13 cellular contexts compared by ENCODE assay signal in genomic region chr1:56375184-56375837, GRCh38.
DNase-seq lines count a peak whose midpoint lies in the region; ATAC-seq and TF ChIP-seq lines count a peak whose summit lies in the region.
"Had no signal": no experiment of that assay in that cellular context is flagged by ENCODE, and none has a peak within 500 bp of the region (broad histone marks: within the 10 kb centered on the region; RNA-seq: fewer than 3 reads in every experiment).

No MANE protein-coding gene starts in this region.

- peak overlapping the region; percentile 23; the same call in 2 of the 3 replicates for H3K4me3 Mint-ChIP-seq in GM23338
- H3K4me3 Mint-ChIP-seq: activated CD4-positive, alpha-beta T cell treated with anti-CD3 and anti-CD28 coated beads, Interleukin-2, amount 10 ng/mL, durations not matched to agents 24 days and 14 days; stimulated activated effector memory CD8-positive, alpha-beta T cell treated with anti-CD3 and anti-CD28 coated beads, Interleukin-12 subunit alpha, Interleukin-12 subunit beta, amount 100 ng/mL, for 72 hours had no signal

- intact Hi-C loops in psoas muscle (cut with DNase I) = loop anchor here (5.0 to 10.0 kb wide), 3 partner anchors 118 to 303 kb away; no protein-coding TSS in a partner anchor

- peak; percentile 59 for DNase-seq in GM23338 (ENCODE audit: low spot score)
- peak; percentile 28 for DNase-seq in NCI-H2196 treated with DMSO at 0.1 percent for 48 hours (lab: John Stamatoyannopoulos, UW; ENCODE audit: unreplicated experiment)
- peak; percentile 20 to 68 for DNase-seq in fibroblast of lung (ENCODE audit: low read depth in 2 of 2)
- DNase-seq in psoas muscle = no peak
- no peak for DNase-seq in activated CD4-positive, CD25-positive, alpha-beta regulatory T cell (lab: John Stamatoyannopoulos, UW)
- no peak for DNase-seq in NCI-H510A (lab: John Stamatoyannopoulos, UW)
- no peak for DNase-seq in GM10266 (ENCODE audit: extremely low spot score)
- DNase-seq: activated CD4-positive, alpha-beta T cell treated with anti-CD3 and anti-CD28 coated beads, Interleukin-2, amount 10 ng/mL, durations not matched to agents 24 days and 14 days; Caco-2; Kasumi-1; left lung had no signal

- H3K36me3 Mint-ChIP-seq in GM23338 (ENCODE audit: low read depth) = no peaks in the 10 kb centered on the region
- H3K36me3 Mint-ChIP-seq: stimulated activated effector memory CD8-positive, alpha-beta T cell treated with anti-CD3 and anti-CD28 coated beads, Interleukin-12 subunit alpha, Interleukin-12 subunit beta, amount 100 ng/mL, for 72 hours had no signal

- no peaks in the 10 kb centered on the region for H3K27me3 ChIP-seq in GM23338 (ENCODE audit: insufficient read depth)
- H3K27me3 ChIP-seq in fibroblast of lung (ENCODE audit: control insufficient read depth, insufficient read depth, low read length) = no peaks in the 10 kb centered on the region
- H3K27me3 ChIP-seq in psoas muscle (ENCODE audit: insufficient read depth in 3 of 3, low read length in 2 of 3) = no peaks in the 10 kb centered on the region
- H3K27me3 ChIP-seq: left lung had no signal

- TF ChIP-seq CTCF in GM23338 (conservative IDR thresholded peaks at IDR 0.05; ENCODE audit: low read depth in 2 of 2) = no peak
- no peak for TF ChIP-seq CTCF in fibroblast of lung (conservative IDR thresholded peaks at IDR 0.05 in 1 of 2, IDR thresholded peaks at IDR 0.05 in 1 of 2; ENCODE audit: low read depth in 1 of 2, low read length in 2 of 2)
- no peak for TF ChIP-seq CTCF in psoas muscle (IDR thresholded peaks at IDR 0.05)
- no peak for TF ChIP-seq CTCF in GM10266 (IDR thresholded peaks at IDR 0.05; ENCODE audit: control insufficient read depth, insufficient read depth, low read depth, missing control alignments)

- H3K4me1 ChIP-seq in GM23338 (ENCODE audit: insufficient read depth) = peaks cover 39% of the 10 kb centered on the region
- H3K4me1 ChIP-seq in fibroblast of lung (ENCODE audit: control insufficient read depth, extremely low read depth, insufficient read depth, low read length) = peaks cover 7% of the 10 kb centered on the region
- H3K4me1 ChIP-seq in psoas muscle = peaks cover 54% of the 10 kb centered on the region

- H2AFZ ChIP-seq in GM23338 = no peak overlapping the region
- no peak overlapping the region for H2AFZ ChIP-seq in fibroblast of lung (ENCODE audit: low read length)

- H3K36me3 ChIP-seq in GM23338 (ENCODE audit: insufficient read depth) = no peaks in the 10 kb centered on the region
- H3K36me3 ChIP-seq in fibroblast of lung (ENCODE audit: control insufficient read depth, insufficient read depth, low read length) = no peaks in the 10 kb centered on the region
- H3K36me3 ChIP-seq in psoas muscle (ENCODE audit: insufficient read depth in 1 of 2, low read depth in 1 of 2) = no peaks in the 10 kb centered on the region
- H3K36me3 ChIP-seq: left lung had no signal

- H3K9me3 ChIP-seq in fibroblast of lung (ENCODE audit: control insufficient read depth, insufficient read depth, low read depth, low read length) (no peaks in the 10 kb centered on the region), psoas muscle (no peaks in the 10 kb centered on the region)
- H3K9me3 ChIP-seq: Caco-2, left lung had no signal

- H3K27ac Mint-ChIP-seq in GM23338 = peak overlapping the region; percentile 64
- H3K27ac Mint-ChIP-seq: activated CD4-positive, alpha-beta T cell treated with anti-CD3 and anti-CD28 coated beads, Interleukin-2, amount 10 ng/mL, durations not matched to agents 24 days and 14 days; stimulated activated effector memory CD8-positive, alpha-beta T cell treated with anti-CD3 and anti-CD28 coated beads, Interleukin-12 subunit alpha, Interleukin-12 subunit beta, amount 100 ng/mL, for 72 hours had no signal

- H3F3A ChIP-seq in GM23338 (replicated peaks; ENCODE audit: low read depth) = no peaks in the 10 kb centered on the region

- H3K27me3 Mint-ChIP-seq in GM23338 (ENCODE audit: insufficient read depth, low read depth, poor library complexity) = peaks cover 5% of the 10 kb centered on the region
- H3K27me3 Mint-ChIP-seq: activated CD4-positive, alpha-beta T cell treated with anti-CD3 and anti-CD28 coated beads, Interleukin-2, amount 10 ng/mL, durations not matched to agents 24 days and 14 days had no signal

- H3K9me3 Mint-ChIP-seq in GM23338 = no peaks in the 10 kb centered on the region
- H3K9me3 Mint-ChIP-seq: activated CD4-positive, alpha-beta T cell treated with anti-CD3 and anti-CD28 coated beads, Interleukin-2, amount 10 ng/mL, durations not matched to agents 24 days and 14 days; stimulated activated effector memory CD8-positive, alpha-beta T cell treated with anti-CD3 and anti-CD28 coated beads, Interleukin-12 subunit alpha, Interleukin-12 subunit beta, amount 100 ng/mL, for 72 hours had no signal

- ATAC-seq in GM23338 (peak; percentile 72), psoas muscle (peak; percentile 50 to 72 (median 61)), GM19463 (IDR thresholded peaks at IDR 0.05; ENCODE audit: unreplicated experiment) (no peak)
- ATAC-seq: stimulated activated effector memory CD8-positive, alpha-beta T cell treated with anti-CD3 and anti-CD28 coated beads, Interleukin-12 subunit alpha, Interleukin-12 subunit beta, amount 100 ng/mL, for 72 hours had no signal

- no peak overlapping the region for H3K4me3 ChIP-seq in GM23338
- no peak overlapping the region for H3K4me3 ChIP-seq in fibroblast of lung (replicated peaks in 1 of 4; ENCODE audit: control extremely low read depth in 1 of 4, insufficient read depth in 1 of 4, low read depth in 3 of 4, low read length in 4 of 4)
- H3K4me3 ChIP-seq in psoas muscle = peak overlapping the region; percentile 50
- H3K4me3 ChIP-seq: left lung had no signal

- peaks cover 47% of the 10 kb centered on the region for H3K4me1 Mint-ChIP-seq in GM23338
- H3K4me1 Mint-ChIP-seq: activated CD4-positive, alpha-beta T cell treated with anti-CD3 and anti-CD28 coated beads, Interleukin-2, amount 10 ng/mL, durations not matched to agents 24 days and 14 days; stimulated activated effector memory CD8-positive, alpha-beta T cell treated with anti-CD3 and anti-CD28 coated beads, Interleukin-12 subunit alpha, Interleukin-12 subunit beta, amount 100 ng/mL, for 72 hours had no signal

- peak overlapping the region; percentile 5 for H3K4me2 ChIP-seq in GM23338
- H3K4me2 ChIP-seq in fibroblast of lung (ENCODE audit: extremely low read depth, insufficient read depth, low read length) = no peak overlapping the region

- H4K20me1 ChIP-seq in GM23338 (replicated peaks; ENCODE audit: insufficient read depth) = no peaks in the 10 kb centered on the region
- no peaks in the 10 kb centered on the region for H4K20me1 ChIP-seq in fibroblast of lung (ENCODE audit: control insufficient read depth, extremely low read depth, insufficient read depth, low read length)

- H3K27ac ChIP-seq in GM23338 (ENCODE audit: low read depth) (no peak overlapping the region), fibroblast of lung (ENCODE audit: insufficient read depth, low read length) (no peak overlapping the region), psoas muscle (peak overlapping the region; percentile 86)
- H3K27ac ChIP-seq: left lung had no signal

- no peaks in the 10 kb centered on the region for H3K9me2 ChIP-seq in GM23338 (ENCODE audit: insufficient read depth)

- 20 to 29% (median 21%) methylated on average over 5 of the region's 5 CpGs for WGBS in psoas muscle, 3 donors

- H3K79me2 ChIP-seq in GM23338 (replicated peaks; ENCODE audit: insufficient read depth) = no peaks in the 10 kb centered on the region
- H3K79me2 ChIP-seq in fibroblast of lung (ENCODE audit: control insufficient read depth, insufficient read depth, low read length) = no peaks in the 10 kb centered on the region

- H3K9ac ChIP-seq in fibroblast of lung (ENCODE audit: insufficient read depth, low read length) = no peak overlapping the region

TF ChIP-seq in GM23338, 12 proteins besides CTCF, POLR2A, EP300 and RAD21 (continues in another document):
- TF ChIP-seq CREB1 (CRISPR knock-in tag; IDR thresholded peaks at IDR 0.05; ENCODE audit: low read depth) (no peak), STAT1 (IDR thresholded peaks at IDR 0.05; ENCODE audit: unreplicated experiment) (no peak), ZNF331 (CRISPR knock-in tag; IDR thresholded peaks at IDR 0.05; ENCODE audit: low read depth) (no peak)

Comparison
In these comparisons a context has a peak if more than half of its experiments do, and no peak if none do; other contexts are left out.
1. DNase-seq: peak in GM23338 (single experiment), NCI-H2196 treated with DMSO at 0.1 percent for 48 hours (single experiment) and fibroblast of lung (2 of 2); none in psoas muscle (0 of 2), activated CD4-positive, CD25-positive, alpha-beta regulatory T cell (0 of 4), NCI-H510A (single experiment) and GM10266 (single experiment).